ENCODE assay signal across 10 cellular contexts in genomic region chr10:72277996-72278667, GRCh38. TPM values are rescaled to one million over a fixed set of nuclear protein-coding genes. Genes with fewer than 3 reads are reported as not detected.
A peak's percentile ranks its signal among the peaks of the same experiment; 100 is the strongest.
DNase-seq lines count a peak whose midpoint lies in the region; ATAC-seq and TF ChIP-seq lines count a peak whose summit lies in the region.
"Had no signal": no experiment of that assay in that cellular context is flagged by ENCODE, and none has a peak within 500 bp of the region (broad histone marks: within the 10 kb centered on the region; RNA-seq: fewer than 3 reads in every experiment).

No MANE protein-coding gene starts in this region.

- peaks cover 5% of the 10 kb centered on the region for H3K4me1 ChIP-seq in adipocyte (ENCODE audit: control insufficient read depth, insufficient read depth, low read length)
- H3K4me1 ChIP-seq in tibial nerve, result peaks cover 0 to 37% (median 16%) of the 10 kb centered on the region in 4 donors

- peak in 1 of 2 donors; percentile 73 for TF ChIP-seq EP300 in tibial nerve (IDR thresholded peaks at IDR 0.05)

- H3K9me3 Mint-ChIP-seq in activated naive CD8-positive, alpha-beta T cell (ENCODE audit: low read depth), result no peaks in the 10 kb centered on the region
- H3K9me3 Mint-ChIP-seq in activated naive CD8-positive, alpha-beta T cell treated with anti-CD3 and anti-CD28 coated beads, Interleukin-2, amount 50 U/mL, for 24 hours, result no peaks in the 10 kb centered on the region
- H3K9me3 Mint-ChIP-seq in memory B cell, result no peaks in the 10 kb centered on the region

- TF ChIP-seq POLR2A in tibial nerve (IDR thresholded peaks at IDR 0.05), result no peak

- H3K27me3 Mint-ChIP-seq in activated naive CD8-positive, alpha-beta T cell, result no peaks in the 10 kb centered on the region
- H3K27me3 Mint-ChIP-seq in activated naive CD8-positive, alpha-beta T cell treated with anti-CD3 and anti-CD28 coated beads, Interleukin-2, amount 50 U/mL, for 24 hours, result no peaks in the 10 kb centered on the region
- H3K27me3 Mint-ChIP-seq in memory B cell, result no peaks in the 10 kb centered on the region

- peak overlapping the region; percentile 72 for H3K27ac Mint-ChIP-seq in activated naive CD8-positive, alpha-beta T cell
- H3K27ac Mint-ChIP-seq in activated naive CD8-positive, alpha-beta T cell treated with anti-CD3 and anti-CD28 coated beads, Interleukin-2, amount 50 U/mL, for 24 hours, result no peak overlapping the region
- H3K27ac Mint-ChIP-seq in memory B cell, result peak overlapping the region; percentile 26

- H3K4me1 Mint-ChIP-seq in activated naive CD8-positive, alpha-beta T cell (ENCODE audit: low read depth), result peaks cover 31% of the 10 kb centered on the region
- peaks cover 41% of the 10 kb centered on the region for H3K4me1 Mint-ChIP-seq in activated naive CD8-positive, alpha-beta T cell treated with anti-CD3 and anti-CD28 coated beads, Interleukin-2, amount 50 U/mL, for 24 hours
- H3K4me1 Mint-ChIP-seq in memory B cell, result peaks cover 26% of the 10 kb centered on the region

- H3K27me3 ChIP-seq in adipocyte (replicated peaks; ENCODE audit: control insufficient read depth, insufficient read depth, low read length) (no peaks in the 10 kb centered on the region), tibial nerve (no peaks in the 10 kb centered on the region)

- DNase-seq in activated naive CD8-positive, alpha-beta T cell treated with anti-CD3 and anti-CD28 coated beads, Interleukin-2, amount 50 U/mL, for 24 hours, result no peak
- peak; percentile 39 for DNase-seq in adipocyte (ENCODE audit: low read depth)
- no peak for DNase-seq in memory B cell (ENCODE audit: low spot score in 2 of 2)
- no peak for DNase-seq in tibial nerve (ENCODE audit: low spot score in 2 of 2)
- no peak for DNase-seq in NCI-H345 (lab: John Stamatoyannopoulos, UW)
- DNase-seq in ACHN, result no peak
- DNase-seq: C1 segment of cervical spinal cord had no signal

- ATAC-seq in activated naive CD8-positive, alpha-beta T cell treated with anti-CD3 and anti-CD28 coated beads, Interleukin-2, amount 50 U/mL, for 24 hours, result no peak
- ATAC-seq in memory B cell (ENCODE audit: low read depth), result no peak
- no peak for ATAC-seq in GM18873 (IDR thresholded peaks at IDR 0.05; ENCODE audit: low FRiP score, unreplicated experiment)

- H3K36me3 ChIP-seq in adipocyte (ENCODE audit: control insufficient read depth, insufficient read depth, low read length, severe bottlenecking) (peaks cover 20% of the 10 kb centered on the region), tibial nerve (peaks cover 4 to 27% (median 24%) of the 10 kb centered on the region in 3 donors)

- peak overlapping the region; percentile 89 to 100 (median 97) for H3K27ac ChIP-seq in tibial nerve

- in situ Hi-C loops in ACHN (cut with HindIII; ENCODE audit: low pct_ligation_motif_present, low pct_unique_long_range_greater_than_20kb, low sequenced_read_pairs), result loop anchor here (5.0 kb wide), 1 partner anchor 44 kb away; no protein-coding TSS in a partner anchor

- 68 to 70% methylated on average over 3 of the region's 3 CpGs for WGBS in tibial nerve, 2 donors

- no peak for TF ChIP-seq CTCF in tibial nerve (IDR thresholded peaks at IDR 0.05)

- no peak overlapping the region for H3K4me3 Mint-ChIP-seq in activated naive CD8-positive, alpha-beta T cell
- H3K4me3 Mint-ChIP-seq in activated naive CD8-positive, alpha-beta T cell treated with anti-CD3 and anti-CD28 coated beads, Interleukin-2, amount 50 U/mL, for 24 hours, result no peak overlapping the region
- H3K4me3 Mint-ChIP-seq in memory B cell, result no peak overlapping the region

- no peak overlapping the region for H3K9ac ChIP-seq in adipocyte (ENCODE audit: low read length)

- H3K9me3 ChIP-seq in adipocyte (ENCODE audit: control insufficient read depth, low read length), result no peaks in the 10 kb centered on the region
- no peaks in the 10 kb centered on the region for H3K9me3 ChIP-seq in tibial nerve
- H3K9me3 ChIP-seq: thoracic aorta had no signal

- H3K4me3 ChIP-seq in adipocyte (ENCODE audit: low read length), result no peak overlapping the region
- H3K4me3 ChIP-seq in tibial nerve, result peak overlapping the region in 1 of 4 donors; percentile 85
- H3K4me3 ChIP-seq: thoracic aorta had no signal

- H3K36me3 Mint-ChIP-seq in activated naive CD8-positive, alpha-beta T cell, result peaks cover 12% of the 10 kb centered on the region
- peaks cover 31% of the 10 kb centered on the region for H3K36me3 Mint-ChIP-seq in activated naive CD8-positive, alpha-beta T cell treated with anti-CD3 and anti-CD28 coated beads, Interleukin-2, amount 50 U/mL, for 24 hours (ENCODE audit: low read depth)
- H3K36me3 Mint-ChIP-seq in memory B cell, result peaks cover 12% of the 10 kb centered on the region

RNA-seq across cellular contexts. Expression of gene DDIT4, which starts 4.4 kb away (rescaled TPM):
- total RNA-seq in tibial nerve, result 1,000 to 10,000 TPM; 1,317 to 2,202 (median 1,604) TPM
